In genomic region chr10:116809528-116810500, GRCh38 we compare ENCODE assay signal across 11 cellular contexts. TPM values are rescaled to one million over a fixed set of nuclear protein-coding genes. Genes with fewer than 3 reads are reported as not detected.
DNase-seq lines count a peak whose midpoint lies in the region; ATAC-seq and TF ChIP-seq lines count a peak whose summit lies in the region.
"Had no signal": no experiment of that assay in that cellular context is flagged by ENCODE, and none has a peak within 500 bp of the region (broad histone marks: within the 10 kb centered on the region; RNA-seq: fewer than 3 reads in every experiment).

No MANE protein-coding gene starts in this region.

- no peaks in the 10 kb centered on the region for H3K36me3 ChIP-seq in left ventricle myocardium inferior

- DNase-seq in GM13977 (ENCODE audit: low spot score) (no peak), SHP77 (lab: John Stamatoyannopoulos, UW) (peak; percentile 20 to 43), left ventricle myocardium inferior (peak; percentile 23), occipital lobe (lab: John Stamatoyannopoulos, UW) (no peak)
- DNase-seq in stimulated activated CD4-positive, alpha-beta T cell treated with anti-CD3 and anti-CD28 coated beads, Interleukin-4, amount 100 ng/mL, for 24 hours = no peak
- DNase-seq: activated B cell treated with CpG ODN at 0.5 μM for 24 hours had no signal

- intact Hi-C loops in left ventricle myocardium inferior (cut with micrococcal nuclease) = no loop called here

- ATAC-seq in HG02885 (IDR thresholded peaks at IDR 0.05; ENCODE audit: poor library complexity, unreplicated experiment) (no peak), HG03280 (IDR thresholded peaks at IDR 0.05; ENCODE audit: unreplicated experiment) (no peak)

- H3K27me3 ChIP-seq in left ventricle myocardium inferior (ENCODE audit: low read depth) = peaks cover 44% of the 10 kb centered on the region

- in situ Hi-C loops in GM13977 (cut with MboI; ENCODE audit: low pct_unique_long_range_greater_than_20kb, low sequenced_read_pairs, unreplicated experiment) = no loop called here

- no peaks in the 10 kb centered on the region for H3K9me3 ChIP-seq in left ventricle myocardium inferior (replicated peaks)

- H3K27ac ChIP-seq in 22Rv1 (no peak overlapping the region), left ventricle myocardium inferior (replicated peaks) (no peak overlapping the region)
- H3K27ac ChIP-seq: epithelial cell of prostate had no signal

- TF ChIP-seq CTCF in 22Rv1 (IDR thresholded peaks at IDR 0.05) (peak; percentile 93), GM13977 (IDR thresholded peaks at IDR 0.05; ENCODE audit: extremely low read depth, insufficient read depth, missing control alignments) (peak; percentile 36), left ventricle myocardium inferior (IDR thresholded peaks at IDR 0.05; ENCODE audit: borderline replicate concordance) (peak; percentile 57)

- H3K4me1 ChIP-seq in left ventricle myocardium inferior = no peaks in the 10 kb centered on the region

- no peak overlapping the region for H3K4me3 ChIP-seq in left ventricle myocardium inferior

RNA-seq across cellular contexts. Expression of gene ENO4, which starts 39.5 kb away (rescaled TPM):
- not detected for total RNA-seq in left ventricle myocardium inferior
- 0.78 TPM for total RNA-seq in occipital lobe
- total RNA-seq: skeletal muscle tissue had no signal

Comparison
In these comparisons a context has a peak if more than half of its experiments do, and no peak if none do; other contexts are left out.
1. CTCF ChIP-seq: peak in every context shown above with its lines; median percentile 93 in 22Rv1; 57 in left ventricle myocardium inferior; 36 in GM13977.
2. DNase-seq: peak in SHP77 (2 of 2) and left ventricle myocardium inferior (single experiment); none in GM13977 (single experiment), occipital lobe (single experiment) and stimulated activated CD4-positive, alpha-beta T cell treated with anti-CD3 and anti-CD28 coated beads, Interleukin-4, amount 100 ng/mL, for 24 hours (single experiment).